8 cellular contexts compared by ENCODE assay signal in genomic region chr7:140005754-140006503, GRCh38. TPM values are rescaled to one million over a fixed set of nuclear protein-coding genes. Genes with fewer than 3 reads are reported as not detected.
DNase-seq lines count a peak whose midpoint lies in the region; TF ChIP-seq lines count a peak whose summit lies in the region.
"Had no signal": no experiment of that assay in that cellular context is flagged by ENCODE, and none has a peak within 500 bp of the region (broad histone marks: within the 10 kb centered on the region; RNA-seq: fewer than 3 reads in every experiment).

No MANE protein-coding gene starts in this region.

- TF ChIP-seq CTCF in GM12872 (IDR thresholded peaks at IDR 0.05; ENCODE audit: insufficient read depth, low read depth, low read length) (peak; percentile 22; the same call in 1 of the 3 replicates), osteocyte (IDR thresholded peaks at IDR 0.05) (peak; percentile 48)

- TF ChIP-seq POLR2A in erythroblast (IDR thresholded peaks at IDR 0.05; ENCODE audit: low read length), result no peak

- H3K9me3 Mint-ChIP-seq in osteocyte (ENCODE audit: unreplicated experiment), result no peaks in the 10 kb centered on the region
- no peaks in the 10 kb centered on the region for H3K9me3 Mint-ChIP-seq in immature natural killer cell

- H3K36me3 Mint-ChIP-seq in osteocyte (ENCODE audit: unreplicated experiment) (no peaks in the 10 kb centered on the region), immature natural killer cell (peaks cover 0 to 4% (median 3%) of the 10 kb centered on the region in 3 donors)

- no peak overlapping the region for H3K4me3 Mint-ChIP-seq in osteocyte (ENCODE audit: unreplicated experiment)
- no peak overlapping the region for H3K4me3 Mint-ChIP-seq in immature natural killer cell

- peaks cover 1% of the 10 kb centered on the region for H3K4me1 Mint-ChIP-seq in osteocyte (ENCODE audit: unreplicated experiment)
- H3K4me1 Mint-ChIP-seq in immature natural killer cell, result peaks cover 7 to 9% of the 10 kb centered on the region in 2 donors

- DNase-seq in NCI-H69 (lab: John Stamatoyannopoulos, UW) (peak; percentile 67), erythroblast (lab: John Stamatoyannopoulos, UW) (peak; percentile 18 to 38), osteocyte (ENCODE audit: extremely low spot score, unreplicated experiment) (no peak), epidermal melanocyte (ENCODE audit: insufficient read length, low spot score) (no peak), immature natural killer cell (no peak), NOMO-1 treated with dmso at 0.1 percent for 144 hours (lab: John Stamatoyannopoulos, UW; ENCODE audit: unreplicated experiment) (no peak)
- DNase-seq: stimulated activated CD4-positive, alpha-beta T cell treated with anti-CD3 and anti-CD28 coated beads, Interleukin-4, amount 100 ng/mL, for 4 hours had no signal

- H3K27me3 Mint-ChIP-seq in osteocyte (ENCODE audit: unreplicated experiment) (peaks cover 4% of the 10 kb centered on the region), immature natural killer cell (ENCODE audit: low read depth in 3 of 3) (peaks cover 0 to 4% (median 3%) of the 10 kb centered on the region in 3 donors)

- no peak overlapping the region for H3K27ac Mint-ChIP-seq in osteocyte (ENCODE audit: unreplicated experiment)
- H3K27ac Mint-ChIP-seq in immature natural killer cell, result peak overlapping the region in 1 of 6 donors; percentile 34

RNA-seq across cellular contexts. Expression of gene PARP12, which starts 56.8 kb away (rescaled TPM):
- total RNA-seq in osteocyte, result 26.9 and 27.5 TPM in 2 replicates
- 10 to 100 TPM; 23.3 to 26.8 (median 24.3) TPM for polyA plus RNA-seq in immature natural killer cell

Comparison
In these comparisons a context has a peak if more than half of its experiments do, and no peak if none do; other contexts are left out.
1. DNase-seq: peak in NCI-H69 (single experiment) and erythroblast (2 of 2); none in osteocyte (single experiment), epidermal melanocyte (single experiment), immature natural killer cell (0 of 3) and NOMO-1 treated with dmso at 0.1 percent for 144 hours (single experiment).